Comparison of ENCODE assay signal across 8 cellular contexts in the genomic region with DNA sequence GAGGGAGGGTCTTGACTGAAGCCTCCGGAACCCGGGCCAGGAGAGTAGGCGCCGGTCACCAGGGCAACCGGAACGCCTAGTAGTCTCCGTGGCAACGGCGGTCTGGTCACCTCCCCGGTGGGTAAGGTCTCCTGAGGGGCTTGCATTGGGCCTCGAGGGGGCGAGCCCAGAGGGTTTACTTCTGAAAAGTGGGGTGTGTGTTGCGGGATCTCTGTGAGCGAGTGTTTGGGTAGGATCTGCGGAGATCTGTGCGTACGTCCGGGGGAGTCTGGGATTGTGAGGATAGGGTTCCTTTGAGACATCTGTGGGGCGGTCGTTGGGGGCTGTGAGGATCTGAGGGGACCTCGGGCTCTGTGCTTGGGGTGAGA. TPM values are rescaled to one million over a fixed set of nuclear protein-coding genes. Genes with fewer than 3 reads are reported as not detected.
DNase-seq lines count a peak whose midpoint lies in the region; ATAC-seq and TF ChIP-seq lines count a peak whose summit lies in the region.

A gene with protein sequence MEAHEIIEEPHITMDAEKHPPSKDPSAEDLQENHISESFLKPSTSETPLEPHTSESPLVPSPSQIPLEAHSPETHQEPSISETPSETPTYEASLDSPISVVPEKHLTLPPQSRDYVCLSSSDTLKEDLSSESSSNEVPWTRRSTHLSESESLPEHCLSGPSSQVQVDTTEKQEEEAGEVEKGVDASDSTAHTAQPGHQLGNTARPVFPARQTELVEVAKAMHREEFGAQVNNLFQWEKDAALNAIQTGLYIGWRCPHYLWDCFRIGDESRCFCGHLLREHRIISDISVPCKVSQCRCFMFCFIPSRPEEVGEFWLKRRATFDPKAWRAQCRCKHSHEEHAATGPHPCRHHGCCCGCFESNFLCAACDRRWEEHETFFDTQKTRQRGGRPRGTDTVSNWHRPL (minus strand): TSS at position 17 of the 368 bp plus-strand sequence. CDS start 2,571 bp downstream, outside the sequence.

- no peaks in the 10 kb centered on the region for H3K9me3 ChIP-seq in OCI-LY7 (ENCODE audit: low read length)
- H3K9me3 ChIP-seq in mucosa of stomach (ENCODE audit: control insufficient read depth, low read length) = no peaks in the 10 kb centered on the region
- no peaks in the 10 kb centered on the region for H3K9me3 ChIP-seq in vagina

- peak; percentile 17 for DNase-seq in activated gamma-delta T cell treated with Interleukin-2 at 50 U/mL for 16 hours
- no peak for DNase-seq in activated gamma-delta T cell (lab: John Stamatoyannopoulos, UW)
- no peak for DNase-seq in OCI-LY7 (ENCODE audit: low spot score)
- DNase-seq in coronary artery (ENCODE audit: low spot score) = no peak
- DNase-seq in vagina (ENCODE audit: extremely low spot score in 2 of 2) = no peak
- no peak for DNase-seq in NCI-H510A treated with DMSO at 0.1 percent for 48 hours (lab: John Stamatoyannopoulos, UW)

- TF ChIP-seq CTCF in OCI-LY7 (conservative IDR thresholded peaks at IDR 0.05; ENCODE audit: low read length) (no peak), coronary artery (IDR thresholded peaks at IDR 0.05) (no peak), vagina (IDR thresholded peaks at IDR 0.05) (no peak)

- peak within 1 kb of the TSS; percentile 90 for H3K9ac ChIP-seq in mucosa of stomach (ENCODE audit: low read length)

- no peak for ATAC-seq in GM21390 (IDR thresholded peaks at IDR 0.05; ENCODE audit: unreplicated experiment)

- H3K4me1 ChIP-seq in OCI-LY7 (ENCODE audit: insufficient read depth, low read length, poor library complexity, severe bottlenecking) = peaks cover 26% of the 10 kb centered on the region
- H3K4me1 ChIP-seq in mucosa of stomach (ENCODE audit: control insufficient read depth, insufficient read depth, low read length) = peaks cover 43% of the 10 kb centered on the region
- H3K4me1 ChIP-seq in vagina = peaks cover 67% of the 10 kb centered on the region

- peak within 1 kb of the TSS; percentile 84 for H3K4me2 ChIP-seq in OCI-LY7 (ENCODE audit: low read length)

- CTCF ChIA-PET in OCI-LY7 (lab: Charles Lee; ENCODE audit: unreplicated experiment) = no interaction called here

- no peaks in the 10 kb centered on the region for H3K9me2 ChIP-seq in OCI-LY7 (ENCODE audit: insufficient read depth, low read length)

- no TSS peak for BruUV-seq in OCI-LY7 (replicated peaks; lab: Mats Ljungman, UMichigan)

- POLR2A ChIA-PET in OCI-LY7 (lab: Charles Lee) = no interaction called here

- no peaks in the 10 kb centered on the region for H3K79me2 ChIP-seq in OCI-LY7 (ENCODE audit: insufficient read depth, low read depth, low read length)

- H3K27me3 ChIP-seq in mucosa of stomach (ENCODE audit: control insufficient read depth, insufficient read depth, low read length) (no peaks in the 10 kb centered on the region), vagina (no peaks in the 10 kb centered on the region)

- peak within 1 kb of the TSS; percentile 93 for H2AFZ ChIP-seq in OCI-LY7 (ENCODE audit: low read length)

- no peaks in the 10 kb centered on the region for H3K36me3 ChIP-seq in OCI-LY7 (ENCODE audit: insufficient read depth, low read length)
- no peaks in the 10 kb centered on the region for H3K36me3 ChIP-seq in mucosa of stomach (ENCODE audit: control insufficient read depth, insufficient read depth, low read length)
- no peaks in the 10 kb centered on the region for H3K36me3 ChIP-seq in vagina

- peak within 1 kb of the TSS; percentile 72 for H3K4me3 ChIP-seq in OCI-LY7 (ENCODE audit: low read depth, low read length, poor library complexity, severe bottlenecking)
- H3K4me3 ChIP-seq in coronary artery = peak within 1 kb of the TSS; percentile 100
- peak within 1 kb of the TSS; percentile 65 for H3K4me3 ChIP-seq in mucosa of stomach (ENCODE audit: low read length)
- H3K4me3 ChIP-seq in vagina = peak within 1 kb of the TSS; percentile 49 to 66

- no peaks in the 10 kb centered on the region for H4K20me1 ChIP-seq in OCI-LY7 (ENCODE audit: insufficient read depth, low read length)

- TF ChIP-seq POLR2A in vagina (IDR thresholded peaks at IDR 0.05) = no peak

- H3K27ac ChIP-seq in OCI-LY7 (ENCODE audit: low read depth, low read length, poor library complexity, severe bottlenecking) (no peak within 1 kb of the TSS), coronary artery (peak within 1 kb of the TSS; percentile 96 to 100), vagina (peak within 1 kb of the TSS; percentile 95)

- intact Hi-C loops in OCI-LY7 (cut with micrococcal nuclease; ENCODE audit: unreplicated experiment) (loop anchor here (1.0 to 5.0 kb wide), 3 partner anchors 13 to 171 kb away; a partner anchor contains a TSS), vagina (cut with DNase I) (no loop called here)

RNA-seq across cellular contexts. Expression of the gene that starts here (rescaled TPM):
- not detected in 2 replicates for total RNA-seq in OCI-LY7 (2014; rRNA removed; shearing (Covaris generic))
- not detected in 2 replicates for total RNA-seq in OCI-LY7 (2022)
- total RNA-seq in vagina = not detected
